Comparison of ENCODE assay signal across 13 cellular contexts in the genomic region with DNA sequence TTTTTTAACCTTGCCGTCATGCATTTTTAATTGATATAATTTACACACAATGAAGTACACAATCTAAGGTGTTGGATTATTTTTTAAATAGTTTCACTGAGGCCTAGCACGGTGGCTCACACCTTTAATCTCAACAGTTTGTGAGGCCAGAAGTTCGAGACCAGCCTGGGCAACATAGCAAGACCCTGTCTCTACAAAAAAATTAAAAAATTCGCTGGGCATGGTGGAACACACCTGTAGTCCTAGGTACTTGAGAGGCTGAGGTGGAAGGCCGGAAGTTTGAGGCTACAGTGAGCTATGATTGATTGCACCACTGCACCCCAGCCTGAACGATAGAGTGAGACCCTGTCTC.
DNase-seq lines count a peak whose midpoint lies in the region; ATAC-seq and TF ChIP-seq lines count a peak whose summit lies in the region.
"Had no signal": no experiment of that assay in that cellular context is flagged by ENCODE, and none has a peak within 500 bp of the region (broad histone marks: within the 10 kb centered on the region; RNA-seq: fewer than 3 reads in every experiment).

No MANE protein-coding gene starts in this region.

- H2AFZ ChIP-seq in PC-9: no peak overlapping the region

- no peak overlapping the region for H3K4me3 ChIP-seq in PC-9
- no peak overlapping the region for H3K4me3 ChIP-seq in Peyer's patch
- H3K4me3 ChIP-seq: BLaER1 treated with 17β-estradiol and CSF1 and Interleukin-3, amounts not matched to agents 10 nM and 100 nM had no signal

- no peak overlapping the region for H3K4me3 Mint-ChIP-seq in activated CD4-positive, alpha-beta T cell treated with anti-CD3 and anti-CD28 coated beads, Interleukin-2, amount 10 ng/mL, durations not matched to agents 7 days and 5 days
- H3K4me3 Mint-ChIP-seq in endothelial cell (ENCODE audit: unreplicated experiment) (no peak overlapping the region), progenitor cell of endocrine pancreas (ENCODE audit: low read depth) (no peak overlapping the region)
- H3K4me3 Mint-ChIP-seq: H9 had no signal

- no peaks in the 10 kb centered on the region for H3K27me3 ChIP-seq in PC-9 (ENCODE audit: insufficient read depth, low read depth)
- H3K27me3 ChIP-seq in Peyer's patch: no peaks in the 10 kb centered on the region
- H3K27me3 ChIP-seq: BLaER1 treated with 17β-estradiol and CSF1 and Interleukin-3, amounts not matched to agents 10 nM and 100 nM had no signal

- H3K4me1 ChIP-seq in PC-9 (replicated peaks; ENCODE audit: insufficient read depth) (peaks cover 38% of the 10 kb centered on the region), Peyer's patch (no peaks in the 10 kb centered on the region)

- CTCF ChIA-PET in activated CD4-positive, alpha-beta T cell treated with anti-CD3 and anti-CD28 coated beads, Interleukin-2, amount 10 ng/mL, durations not matched to agents 7 days and 5 days (lab: Charles Lee): no interaction called here
- CTCF ChIA-PET in PC-9 (lab: Charles Lee): interaction anchor here (0.7 kb wide), 1 partner anchor 950 kb away, joined by 3 read pairs; a partner anchor contains a TSS

- no TSS peak for BruUV-seq in PC-9 (replicated peaks; lab: Mats Ljungman, UMichigan)

- peaks cover 15% of the 10 kb centered on the region; the same call in 1 of the 2 replicates for H3F3A ChIP-seq in PC-9 (ENCODE audit: insufficient read depth, low read depth)

- DNase-seq in activated CD4-positive, alpha-beta T cell treated with anti-CD3 and anti-CD28 coated beads, Interleukin-2, amount 10 ng/mL, durations not matched to agents 7 days and 5 days: no peak
- no peak for DNase-seq in activated CD4-positive, alpha-beta T cell treated with anti-CD3 and anti-CD28 coated beads, Interleukin-2, amount 50 U/mL, for 4 hours
- DNase-seq in PC-9 (no peak), endothelial cell (ENCODE audit: low spot score) (no peak), progenitor cell of endocrine pancreas (ENCODE audit: low spot score, unreplicated experiment) (no peak), Peyer's patch (no peak)
- DNase-seq: H9, KBM-7, NCI-H2171, NCI-H446 treated with DMSO at 0.1 percent for 48 hours had no signal

- H3K9me3 Mint-ChIP-seq in activated CD4-positive, alpha-beta T cell treated with anti-CD3 and anti-CD28 coated beads, Interleukin-2, amount 10 ng/mL, durations not matched to agents 7 days and 5 days: peaks cover under 1% of the 10 kb centered on the region
- H3K9me3 Mint-ChIP-seq in endothelial cell (ENCODE audit: unreplicated experiment): no peaks in the 10 kb centered on the region
- H3K9me3 Mint-ChIP-seq in progenitor cell of endocrine pancreas (ENCODE audit: low read depth): no peaks in the 10 kb centered on the region
- H3K9me3 Mint-ChIP-seq: H9 had no signal

- no peaks in the 10 kb centered on the region for H3K9me2 ChIP-seq in PC-9 (ENCODE audit: insufficient read depth)

- TF ChIP-seq POLR2A in Peyer's patch (IDR thresholded peaks at IDR 0.05): no peak

- POLR2A ChIA-PET in activated CD4-positive, alpha-beta T cell treated with anti-CD3 and anti-CD28 coated beads, Interleukin-2, amount 10 ng/mL, durations not matched to agents 7 days and 5 days (lab: Charles Lee): no interaction called here
- POLR2A ChIA-PET in PC-9 (lab: Charles Lee; ENCODE audit: unreplicated experiment): interaction anchor here (0.6 kb wide), 1 partner anchor 294 kb away, joined by 31 read pairs; no protein-coding TSS in a partner anchor

- intact Hi-C loops in PC-9 (cut with micrococcal nuclease; ENCODE audit: unreplicated experiment): loop anchor here (5.0 kb wide), 1 partner anchor 83 kb away; no protein-coding TSS in a partner anchor

- no peaks in the 10 kb centered on the region for H4K20me1 ChIP-seq in PC-9 (ENCODE audit: insufficient read depth)

- H3K36me3 ChIP-seq in PC-9 (ENCODE audit: low read depth) (peaks cover 6% of the 10 kb centered on the region; the same call in 1 of the 2 replicates), Peyer's patch (no peaks in the 10 kb centered on the region)

- H3K4me2 ChIP-seq in PC-9: no peak overlapping the region

- H3K9me3 ChIP-seq in PC-9 (ENCODE audit: insufficient read depth, low read depth) (no peaks in the 10 kb centered on the region), Peyer's patch (no peaks in the 10 kb centered on the region)
- H3K9me3 ChIP-seq: BLaER1 treated with 17β-estradiol and CSF1 and Interleukin-3, amounts not matched to agents 10 nM and 100 nM had no signal

- TF ChIP-seq CTCF in PC-9 (conservative IDR thresholded peaks at IDR 0.05) (no peak), endothelial cell (IDR thresholded peaks at IDR 0.05; ENCODE audit: unreplicated experiment) (no peak), progenitor cell of endocrine pancreas (IDR thresholded peaks at IDR 0.05; ENCODE audit: unreplicated experiment) (no peak), Peyer's patch (IDR thresholded peaks at IDR 0.05) (no peak)

- H3K36me3 Mint-ChIP-seq in activated CD4-positive, alpha-beta T cell treated with anti-CD3 and anti-CD28 coated beads, Interleukin-2, amount 10 ng/mL, durations not matched to agents 7 days and 5 days (ENCODE audit: low read depth): peaks cover under 1% of the 10 kb centered on the region
- H3K36me3 Mint-ChIP-seq in endothelial cell (ENCODE audit: low read depth, unreplicated experiment) (peaks cover under 1% of the 10 kb centered on the region), progenitor cell of endocrine pancreas (ENCODE audit: insufficient read depth) (peaks cover under 1% of the 10 kb centered on the region)

- peaks cover 12% of the 10 kb centered on the region for H3K4me1 Mint-ChIP-seq in activated CD4-positive, alpha-beta T cell treated with anti-CD3 and anti-CD28 coated beads, Interleukin-2, amount 10 ng/mL, durations not matched to agents 7 days and 5 days
- H3K4me1 Mint-ChIP-seq in endothelial cell (ENCODE audit: unreplicated experiment) (peaks cover 33% of the 10 kb centered on the region), progenitor cell of endocrine pancreas (ENCODE audit: low read depth) (peaks cover 19% of the 10 kb centered on the region)

- peak overlapping the region; percentile 13 for H3K27ac Mint-ChIP-seq in activated CD4-positive, alpha-beta T cell treated with anti-CD3 and anti-CD28 coated beads, Interleukin-2, amount 10 ng/mL, durations not matched to agents 7 days and 5 days
- H3K27ac Mint-ChIP-seq in endothelial cell (ENCODE audit: unreplicated experiment) (peak overlapping the region; percentile 95), progenitor cell of endocrine pancreas (peak overlapping the region; percentile 91)

- peak overlapping the region; percentile 32; the same call in 1 of the 2 replicates for H3K27ac ChIP-seq in PC-9
- H3K27ac ChIP-seq in Peyer's patch: no peak overlapping the region
- H3K27ac ChIP-seq: BLaER1 treated with 17β-estradiol and CSF1 and Interleukin-3, amounts not matched to agents 10 nM and 100 nM had no signal

- ATAC-seq in GM19467 (IDR thresholded peaks at IDR 0.05; ENCODE audit: unreplicated experiment) (no peak), HG02588 (IDR thresholded peaks at IDR 0.05; ENCODE audit: unreplicated experiment) (no peak)

- H3K27me3 Mint-ChIP-seq in activated CD4-positive, alpha-beta T cell treated with anti-CD3 and anti-CD28 coated beads, Interleukin-2, amount 10 ng/mL, durations not matched to agents 7 days and 5 days: no peaks in the 10 kb centered on the region
- H3K27me3 Mint-ChIP-seq in endothelial cell (ENCODE audit: unreplicated experiment): peaks cover 1% of the 10 kb centered on the region
- H3K27me3 Mint-ChIP-seq in progenitor cell of endocrine pancreas: no peaks in the 10 kb centered on the region

- no peaks in the 10 kb centered on the region; the same call in 1 of the 2 replicates for H3K79me2 ChIP-seq in PC-9 (ENCODE audit: low read depth)

Comparison
In these comparisons a context has a peak if more than half of its experiments do, and no peak if none do; other contexts are left out.
1. H3K27ac Mint-ChIP-seq: peak in every context shown above with its lines; median percentile 95 in endothelial cell; 91 in progenitor cell of endocrine pancreas; 13 in activated CD4-positive, alpha-beta T cell treated with anti-CD3 and anti-CD28 coated beads, Interleukin-2, amount 10 ng/mL, durations not matched to agents 7 days and 5 days.